In genomic region chr3:31576521-31576920, GRCh38 we compare ENCODE assay signal across 1 cellular context.
TF ChIP-seq lines count a peak whose summit lies in the region.

No MANE protein-coding gene starts in this region.

TF ChIP-seq in endothelial cell of umbilical vein, 7 proteins besides CTCF, POLR2A, EP300 and RAD21:
- TF ChIP-seq MYC (IDR thresholded peaks at IDR 0.05; ENCODE audit: low read depth, low read length) (no peak), FOS (IDR thresholded peaks at IDR 0.05; ENCODE audit: borderline replicate concordance, insufficient read depth, low read length) (no peak), GATA2 (IDR thresholded peaks at IDR 0.05; ENCODE audit: insufficient read depth, insufficient read length, low read depth, low read length) (no peak), EZH2 (IDR thresholded peaks at IDR 0.05; ENCODE audit: borderline replicate concordance, low read depth, low read length, severe bottlenecking) (no peak), JUN (IDR thresholded peaks at IDR 0.05; ENCODE audit: borderline replicate concordance, insufficient read depth, insufficient read length, low read depth) (no peak), POLR2AphosphoS5 (IDR thresholded peaks at IDR 0.05; ENCODE audit: insufficient read depth, low read depth, low read length) (no peak)
